In the genomic region with DNA sequence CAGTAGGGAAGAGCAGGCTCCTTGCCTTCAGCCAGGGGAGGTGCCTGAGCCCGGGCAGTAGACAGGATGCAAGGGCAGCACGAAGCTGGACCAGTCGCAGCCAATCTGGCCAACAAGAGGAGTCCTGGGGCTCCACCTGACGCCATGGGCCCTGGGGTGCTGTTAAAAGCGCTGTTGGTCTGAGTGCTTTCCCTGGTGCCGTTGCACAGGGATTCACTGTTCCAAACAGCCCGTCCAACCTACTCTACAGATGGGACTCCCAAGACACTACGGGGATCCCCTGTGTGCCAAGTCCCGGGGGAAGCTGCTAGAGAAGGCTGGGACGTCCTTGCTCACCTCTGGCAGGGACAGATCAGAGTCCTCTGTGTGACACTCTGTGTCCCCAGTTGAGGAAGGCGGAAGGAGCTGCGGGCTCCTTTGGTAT, we compare ENCODE assay signal across 8 cellular contexts. TPM values are rescaled to one million over a fixed set of nuclear protein-coding genes. Genes with fewer than 3 reads are reported as not detected.
DNase-seq lines count a peak whose midpoint lies in the region; ATAC-seq and TF ChIP-seq lines count a peak whose summit lies in the region.

No MANE protein-coding gene starts in this region.

- peak overlapping the region; percentile 68 for H3K4me3 ChIP-seq in GM12865 (ENCODE audit: low read depth, low read length)
- peak overlapping the region; percentile 33 for H3K4me3 ChIP-seq in HAP-1
- peak overlapping the region; percentile 65 for H3K4me3 ChIP-seq in PC-3 (ENCODE audit: low read length)
- peak overlapping the region; percentile 51 to 57 for H3K4me3 ChIP-seq in foreskin fibroblast (ENCODE audit: low read depth in 1 of 2, low read length in 2 of 2)
- H3K4me3 ChIP-seq in psoas muscle, result peak overlapping the region; percentile 77

- no peaks in the 10 kb centered on the region for H3F3A ChIP-seq in PC-3 (ENCODE audit: low read length, unreplicated experiment)

- no peaks in the 10 kb centered on the region for H3K9me3 ChIP-seq in HAP-1
- no peaks in the 10 kb centered on the region for H3K9me3 ChIP-seq in PC-3 (ENCODE audit: low read length)
- H3K9me3 ChIP-seq in psoas muscle, result no peaks in the 10 kb centered on the region

- H2AFZ ChIP-seq in PC-3 (ENCODE audit: low read length), result peak overlapping the region; percentile 73

- H3K27me3 ChIP-seq in HAP-1 (ENCODE audit: low read depth), result peaks cover 15% of the 10 kb centered on the region
- H3K27me3 ChIP-seq in PC-3 (ENCODE audit: low read length), result no peaks in the 10 kb centered on the region
- no peaks in the 10 kb centered on the region for H3K27me3 ChIP-seq in psoas muscle (ENCODE audit: insufficient read depth in 3 of 3, low read length in 2 of 3)

- TF ChIP-seq CTCF in GM12865 (IDR thresholded peaks at IDR 0.05; ENCODE audit: insufficient read depth, low read depth, low read length, missing control alignments), result no peak
- no peak for TF ChIP-seq CTCF in PC-3 (conservative IDR thresholded peaks at IDR 0.05; ENCODE audit: low read depth, low read length)
- TF ChIP-seq CTCF in foreskin fibroblast (IDR thresholded peaks at IDR 0.05; ENCODE audit: low read depth, low read length), result no peak
- TF ChIP-seq CTCF in psoas muscle (IDR thresholded peaks at IDR 0.05), result no peak

- H3K36me3 ChIP-seq in HAP-1 (replicated peaks), result no peaks in the 10 kb centered on the region
- no peaks in the 10 kb centered on the region for H3K36me3 ChIP-seq in PC-3 (ENCODE audit: low read depth, low read length)
- no peaks in the 10 kb centered on the region for H3K36me3 ChIP-seq in psoas muscle (ENCODE audit: insufficient read depth in 1 of 2, low read depth in 1 of 2)

- WGBS in psoas muscle, 3 donors, result 32 to 36% (median 36%) methylated on average over 12 of the region's 12 CpGs

- POLR2A ChIA-PET in PC-3 (lab: Charles Lee; ENCODE audit: unreplicated experiment), result no interaction called here

- no peaks in the 10 kb centered on the region for H4K20me1 ChIP-seq in PC-3 (ENCODE audit: low read length)

- H3K79me2 ChIP-seq in PC-3 (ENCODE audit: low read length), result peaks cover 15% of the 10 kb centered on the region

- H3K9ac ChIP-seq in PC-3 (ENCODE audit: low read length), result peak overlapping the region; percentile 46

- CTCF ChIA-PET in PC-3 (lab: Charles Lee), result no interaction called here

- DNase-seq in GM12865 (ENCODE audit: low read depth), result peak; percentile 49
- peak in 1 of 2 experiments; percentile 28 for DNase-seq in HAP-1 (ENCODE audit: low spot score in 2 of 2)
- DNase-seq in PC-3, result no peak
- DNase-seq in foreskin fibroblast, result no peak
- DNase-seq in psoas muscle, result no peak
- no peak for DNase-seq in stimulated activated CD4-positive, alpha-beta T cell treated with anti-CD3 and anti-CD28 coated beads, Interleukin-2, amount 100 ng/mL, for 24 hours
- DNase-seq in RPMI8226, result no peak
- DNase-seq in activated effector memory CD4-positive, alpha-beta T cell treated with anti-CD3 and anti-CD28 coated beads, Interleukin-2, amount 50 U/mL, for 16 hours, result no peak

- in situ Hi-C loops in HAP-1 (cut with MboI; ENCODE audit: low sequenced_read_pairs), result no loop called here

- H3K27ac ChIP-seq in PC-3 (ENCODE audit: low read length) (no peak overlapping the region), psoas muscle (no peak overlapping the region)

- BruUV-seq in PC-3 (replicated peaks; lab: Mats Ljungman, UMichigan), result no TSS peak

- no peaks in the 10 kb centered on the region for H3K9me2 ChIP-seq in PC-3 (replicated peaks; ENCODE audit: low read length)

- ATAC-seq in PC-3 (peak; percentile 28), psoas muscle (peak; percentile 40 to 52 (median 46))

- H3K4me1 ChIP-seq in HAP-1 (peaks cover 5% of the 10 kb centered on the region), PC-3 (ENCODE audit: insufficient read depth, low read length) (peaks cover 17% of the 10 kb centered on the region), psoas muscle (peaks cover 4% of the 10 kb centered on the region)

- peak overlapping the region; percentile 84 for H3K4me2 ChIP-seq in PC-3 (ENCODE audit: low read length)

- intact Hi-C loops in PC-3 (cut with micrococcal nuclease), result loop anchor here (2.0 kb wide), 1 partner anchor 13 kb away; no protein-coding TSS in a partner anchor
- intact Hi-C loops in psoas muscle (cut with DNase I), result no loop called here

RNA-seq across cellular contexts. Expression of gene CTSH, which starts 0.6 kb away (rescaled TPM):
- total RNA-seq in PC-3 (2014; rRNA removed) (136 and 146 TPM in 2 replicates), psoas muscle (10 to 100 TPM; 16.0 to 38.1 (median 28.0) TPM)
- 10 to 100 TPM; 27.3 to 52.6 (median 29.7) TPM for polyA plus RNA-seq in psoas muscle
